ENCODE assay signal across 26 cellular contexts in genomic region chr7:149819141-149819960, GRCh38.
"Had no signal": no experiment of that assay in that cellular context is flagged by ENCODE, and none has a peak within 500 bp of the region (broad histone marks: within the 10 kb centered on the region; RNA-seq: fewer than 3 reads in every experiment).

No MANE protein-coding gene starts in this region.

- DNase-seq: activated CD4-positive, alpha-beta T cell treated with anti-CD3 and anti-CD28 coated beads, Interleukin-2, amount 50 U/mL, for 1 hour; activated CD4-positive, CD25-positive, alpha-beta regulatory T cell treated with anti-CD3 and anti-CD28 coated beads, Interleukin-2, amount 50 U/mL, for 72 hours; activated CD8-positive, alpha-beta T cell treated with anti-CD3 and anti-CD28 coated beads, Interleukin-2, amount 10 ng/mL, durations not matched to agents 7 days and 5 days; activated T-cell treated with anti-CD3 and anti-CD28 coated beads, Interleukin-2, amount 50 U/mL, for 1 hour; brain microvascular endothelial cell; central memory CD4-positive, alpha-beta T cell; colonic mucosa; esophagus squamous epithelium; gastrocnemius medialis; head of caudate nucleus; mammary epithelial cell; sigmoid colon; stimulated activated CD4-positive, alpha-beta T cell treated with anti-CD3 and anti-CD28 coated beads, Interleukin-2, amount 100 ng/mL, for 48 hours; stimulated activated CD8-positive, alpha-beta memory T cell treated with anti-CD3 and anti-CD28 coated beads, Interleukin-4, amount 100 ng/mL, for 48 hours; stimulated activated naive CD4-positive, alpha-beta T cell; T-cell had no signal

- H3K27ac ChIP-seq: ascending aorta, brain microvascular endothelial cell, colonic mucosa, dorsolateral prefrontal cortex, esophagus squamous epithelium, gastrocnemius medialis, neutrophil, pancreas, sigmoid colon, thoracic aorta, upper lobe of left lung, VCaP had no signal

- H3K36me3 ChIP-seq: ascending aorta, brain microvascular endothelial cell, colonic mucosa, esophagus squamous epithelium, gastrocnemius medialis, neutrophil, pancreas, sigmoid colon, thoracic aorta, upper lobe of left lung had no signal

- H3K4me3 ChIP-seq: ascending aorta, colonic mucosa, dorsolateral prefrontal cortex, esophagus squamous epithelium, gastrocnemius medialis, pancreas, sigmoid colon, smooth muscle cell, thoracic aorta, upper lobe of left lung had no signal

- H3K4me1 ChIP-seq: ascending aorta, esophagus squamous epithelium, gastrocnemius medialis, pancreas, sigmoid colon, upper lobe of left lung had no signal

- H3K9me3 ChIP-seq: ascending aorta, colonic mucosa, esophagus squamous epithelium, gastrocnemius medialis, neutrophil, pancreas, sigmoid colon, thoracic aorta, upper lobe of left lung had no signal

- H3K27me3 ChIP-seq: ascending aorta, brain microvascular endothelial cell, colonic mucosa, dorsolateral prefrontal cortex, gastrocnemius medialis, neutrophil, pancreas, sigmoid colon, upper lobe of left lung had no signal

- ATAC-seq: activated CD8-positive, alpha-beta T cell treated with anti-CD3 and anti-CD28 coated beads, Interleukin-2, amount 10 ng/mL, durations not matched to agents 7 days and 5 days; activated naive CD4-positive, alpha-beta T cell treated with anti-CD3 and anti-CD28 coated beads, Interleukin-2, amount 50 U/mL, for 72 hours; gastrocnemius medialis; natural killer cell treated with Interleukin-12 subunit alpha and Interleukin-12 subunit beta and Interleukin-15 and Interleukin-18, amount 100 ng/mL, for 72 hours; pancreas; T-cell had no signal
